ENCODE assay signal across 1 cellular context in the genomic region with DNA sequence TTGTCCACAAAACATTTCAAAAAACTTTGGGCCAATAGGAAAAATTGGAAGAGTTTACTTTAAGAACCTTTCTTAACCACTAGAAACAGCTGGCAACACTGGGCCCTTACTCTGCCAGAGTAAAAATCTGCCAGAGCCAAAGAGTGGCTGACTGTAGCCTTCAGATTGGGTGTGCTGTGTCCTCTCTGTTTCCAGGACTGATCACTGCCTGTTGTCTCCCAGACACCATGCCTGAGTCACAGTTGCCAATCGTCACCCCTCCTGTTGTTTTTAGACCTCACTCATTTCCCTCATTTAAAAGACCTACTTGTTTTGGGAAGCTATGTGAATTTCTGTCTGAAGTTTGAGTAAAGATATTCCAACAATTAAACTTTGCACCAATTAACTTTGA.
TF ChIP-seq lines count a peak whose summit lies in the region.

No MANE protein-coding gene starts in this region.

TF ChIP-seq in HepG2, 621 proteins besides CTCF, POLR2A, EP300 and RAD21 (continued from another document):
- no peak for TF ChIP-seq ZNF281 (CRISPR knock-in tag; IDR thresholded peaks at IDR 0.05; ENCODE audit: borderline replicate concordance)
- no peak for TF ChIP-seq ATF4 (CRISPR knock-in tag; IDR thresholded peaks at IDR 0.05)
- TF ChIP-seq, protein P1, sequence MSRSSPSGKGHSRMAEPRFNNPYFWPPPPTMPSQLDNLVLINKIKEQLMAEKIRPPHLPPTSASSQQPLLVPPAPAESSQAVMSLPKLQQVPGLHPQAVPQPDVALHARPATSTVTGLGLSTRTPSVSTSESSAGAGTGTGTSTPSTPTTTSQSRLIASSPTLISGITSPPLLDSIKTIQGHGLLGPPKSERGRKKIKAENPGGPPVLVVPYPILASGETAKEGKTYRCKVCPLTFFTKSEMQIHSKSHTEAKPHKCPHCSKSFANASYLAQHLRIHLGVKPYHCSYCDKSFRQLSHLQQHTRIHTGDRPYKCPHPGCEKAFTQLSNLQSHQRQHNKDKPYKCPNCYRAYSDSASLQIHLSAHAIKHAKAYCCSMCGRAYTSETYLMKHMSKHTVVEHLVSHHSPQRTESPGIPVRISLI (CRISPR knock-in tag; IDR thresholded peaks at IDR 0.05; ENCODE audit: borderline replicate concordance) = no peak
- TF ChIP-seq ZFP82 (CRISPR knock-in tag; IDR thresholded peaks at IDR 0.05; ENCODE audit: borderline replicate concordance) = no peak
- TF ChIP-seq, protein P2, sequence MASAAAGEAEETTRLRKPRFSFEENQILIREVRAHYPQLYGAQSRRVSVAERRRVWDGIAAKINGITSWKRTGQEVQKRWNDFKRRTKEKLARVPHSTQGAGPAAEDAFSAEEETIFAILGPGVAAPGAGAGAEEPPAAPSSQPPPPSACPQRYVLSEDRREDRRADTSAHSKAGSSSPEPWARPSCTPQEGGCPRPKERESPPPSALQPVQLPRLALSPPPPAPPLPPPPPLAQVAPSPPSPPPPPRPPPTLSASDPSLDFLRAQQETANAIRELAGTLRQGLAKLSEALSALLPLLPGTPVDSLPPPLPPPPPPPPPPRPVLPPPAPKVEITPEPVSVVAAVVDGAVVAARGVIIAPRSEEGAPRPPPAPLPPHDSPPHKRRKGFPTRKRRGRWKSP (CRISPR knock-in tag; IDR thresholded peaks at IDR 0.05) = no peak
- TF ChIP-seq GATAD2A (CRISPR knock-in tag; IDR thresholded peaks at IDR 0.05) = no peak
- no peak for TF ChIP-seq ZNF205 (CRISPR knock-in tag; IDR thresholded peaks at IDR 0.05)
TF ChIP-seq in HepG2: peak in this region for 0.
